Comparison of ENCODE assay signal across 1 cellular context in the genomic region with DNA sequence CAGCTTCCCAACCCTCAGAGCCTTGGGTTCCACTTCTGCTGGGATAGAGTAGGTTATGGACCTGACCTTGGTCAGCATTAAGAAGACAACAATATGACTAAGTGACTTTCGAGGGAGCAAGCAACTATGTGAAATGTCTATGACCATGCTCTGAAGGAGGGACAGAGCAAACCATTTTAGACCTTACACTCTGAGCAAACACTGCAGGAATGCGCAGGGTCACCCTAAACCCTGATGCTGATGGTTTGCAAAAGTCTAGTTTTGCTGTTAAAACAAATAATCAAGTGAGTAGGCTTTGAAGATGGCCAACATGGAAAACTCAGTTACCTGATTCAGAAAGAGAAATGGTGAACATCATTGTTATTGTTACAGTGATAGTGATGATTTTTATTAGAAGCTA.
TF ChIP-seq lines count a peak whose summit lies in the region.

No MANE protein-coding gene starts in this region.

TF ChIP-seq in HepG2, 621 proteins besides CTCF, POLR2A, EP300 and RAD21 (continued from another document and continues in another):
- TF ChIP-seq, protein P1, sequence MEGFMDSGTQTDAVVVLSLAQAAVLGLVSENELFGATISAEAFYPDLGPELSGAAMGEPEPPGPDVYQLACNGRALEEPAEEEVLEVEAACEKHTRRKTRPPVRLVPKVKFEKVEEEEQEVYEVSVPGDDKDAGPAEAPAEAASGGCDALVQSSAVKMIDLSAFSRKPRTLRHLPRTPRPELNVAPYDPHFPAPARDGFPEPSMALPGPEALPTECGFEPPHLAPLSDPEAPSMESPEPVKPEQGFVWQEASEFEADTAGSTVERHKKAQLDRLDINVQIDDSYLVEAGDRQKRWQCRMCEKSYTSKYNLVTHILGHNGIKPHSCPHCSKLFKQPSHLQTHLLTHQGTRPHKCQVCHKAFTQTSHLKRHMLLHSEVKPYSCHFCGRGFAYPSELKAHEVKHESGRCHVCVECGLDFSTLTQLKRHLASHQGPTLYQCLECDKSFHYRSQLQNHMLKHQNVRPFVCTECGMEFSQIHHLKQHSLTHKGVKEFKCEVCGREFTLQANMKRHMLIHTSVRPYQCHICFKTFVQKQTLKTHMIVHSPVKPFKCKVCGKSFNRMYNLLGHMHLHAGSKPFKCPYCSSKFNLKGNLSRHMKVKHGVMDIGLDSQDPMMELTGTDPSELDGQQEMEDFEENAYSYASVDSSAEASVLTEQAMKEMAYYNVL (CRISPR knock-in tag; IDR thresholded peaks at IDR 0.05; ENCODE audit: borderline replicate concordance), result no peak; the same call in 1 of the 2 replicates
- no peak for TF ChIP-seq XRCC5 (optimal IDR thresholded peaks at IDR 0.05; ENCODE audit: low read length)
- no peak for TF ChIP-seq ZNF746 (CRISPR knock-in tag; IDR thresholded peaks at IDR 0.05)
- TF ChIP-seq KLF12 (CRISPR knock-in tag; IDR thresholded peaks at IDR 0.05; ENCODE audit: borderline replicate concordance), result no peak
- no peak for TF ChIP-seq KDM5B (CRISPR knock-in tag; IDR thresholded peaks at IDR 0.05; ENCODE audit: borderline replicate concordance)
- TF ChIP-seq TOPORS (CRISPR knock-in tag; IDR thresholded peaks at IDR 0.05), result no peak
- TF ChIP-seq ZNF430 (CRISPR knock-in tag; IDR thresholded peaks at IDR 0.05), result no peak; the same call in 1 of the 2 replicates
- no peak for TF ChIP-seq NFKBIZ (CRISPR knock-in tag; IDR thresholded peaks at IDR 0.05)
- TF ChIP-seq KLF13 (CRISPR knock-in tag; IDR thresholded peaks at IDR 0.05), result no peak
- TF ChIP-seq, protein P2, sequence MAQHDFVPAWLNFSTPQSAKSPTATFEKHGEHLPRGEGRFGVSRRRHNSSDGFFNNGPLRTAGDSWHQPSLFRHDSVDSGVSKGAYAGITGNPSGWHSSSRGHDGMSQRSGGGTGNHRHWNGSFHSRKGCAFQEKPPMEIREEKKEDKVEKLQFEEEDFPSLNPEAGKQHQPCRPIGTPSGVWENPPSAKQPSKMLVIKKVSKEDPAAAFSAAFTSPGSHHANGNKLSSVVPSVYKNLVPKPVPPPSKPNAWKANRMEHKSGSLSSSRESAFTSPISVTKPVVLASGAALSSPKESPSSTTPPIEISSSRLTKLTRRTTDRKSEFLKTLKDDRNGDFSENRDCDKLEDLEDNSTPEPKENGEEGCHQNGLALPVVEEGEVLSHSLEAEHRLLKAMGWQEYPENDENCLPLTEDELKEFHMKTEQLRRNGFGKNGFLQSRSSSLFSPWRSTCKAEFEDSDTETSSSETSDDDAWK (CRISPR knock-in tag; IDR thresholded peaks at IDR 0.05), result no peak
- TF ChIP-seq HMG20B (CRISPR knock-in tag; conservative IDR thresholded peaks at IDR 0.05), result no peak
- TF ChIP-seq ZNF569 (CRISPR knock-in tag; IDR thresholded peaks at IDR 0.05; ENCODE audit: borderline replicate concordance), result no peak
- TF ChIP-seq ATF1 (CRISPR knock-in tag; IDR thresholded peaks at IDR 0.05), result no peak
- TF ChIP-seq, protein P3, sequence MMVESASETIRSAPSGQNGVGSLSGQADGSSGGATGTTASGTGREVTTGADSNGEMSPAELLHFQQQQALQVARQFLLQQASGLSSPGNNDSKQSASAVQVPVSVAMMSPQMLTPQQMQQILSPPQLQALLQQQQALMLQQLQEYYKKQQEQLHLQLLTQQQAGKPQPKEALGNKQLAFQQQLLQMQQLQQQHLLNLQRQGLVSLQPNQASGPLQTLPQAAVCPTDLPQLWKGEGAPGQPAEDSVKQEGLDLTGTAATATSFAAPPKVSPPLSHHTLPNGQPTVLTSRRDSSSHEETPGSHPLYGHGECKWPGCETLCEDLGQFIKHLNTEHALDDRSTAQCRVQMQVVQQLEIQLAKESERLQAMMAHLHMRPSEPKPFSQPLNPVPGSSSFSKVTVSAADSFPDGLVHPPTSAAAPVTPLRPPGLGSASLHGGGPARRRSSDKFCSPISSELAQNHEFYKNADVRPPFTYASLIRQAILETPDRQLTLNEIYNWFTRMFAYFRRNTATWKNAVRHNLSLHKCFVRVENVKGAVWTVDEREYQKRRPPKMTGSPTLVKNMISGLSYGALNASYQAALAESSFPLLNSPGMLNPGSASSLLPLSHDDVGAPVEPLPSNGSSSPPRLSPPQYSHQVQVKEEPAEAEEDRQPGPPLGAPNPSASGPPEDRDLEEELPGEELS (CRISPR knock-in tag; IDR thresholded peaks at IDR 0.05), result peak; percentile 87
- TF ChIP-seq, protein P4, sequence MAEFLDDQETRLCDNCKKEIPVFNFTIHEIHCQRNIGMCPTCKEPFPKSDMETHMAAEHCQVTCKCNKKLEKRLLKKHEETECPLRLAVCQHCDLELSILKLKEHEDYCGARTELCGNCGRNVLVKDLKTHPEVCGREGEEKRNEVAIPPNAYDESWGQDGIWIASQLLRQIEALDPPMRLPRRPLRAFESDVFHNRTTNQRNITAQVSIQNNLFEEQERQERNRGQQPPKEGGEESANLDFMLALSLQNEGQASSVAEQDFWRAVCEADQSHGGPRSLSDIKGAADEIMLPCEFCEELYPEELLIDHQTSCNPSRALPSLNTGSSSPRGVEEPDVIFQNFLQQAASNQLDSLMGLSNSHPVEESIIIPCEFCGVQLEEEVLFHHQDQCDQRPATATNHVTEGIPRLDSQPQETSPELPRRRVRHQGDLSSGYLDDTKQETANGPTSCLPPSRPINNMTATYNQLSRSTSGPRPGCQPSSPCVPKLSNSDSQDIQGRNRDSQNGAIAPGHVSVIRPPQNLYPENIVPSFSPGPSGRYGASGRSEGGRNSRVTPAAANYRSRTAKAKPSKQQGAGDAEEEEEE (CRISPR knock-in tag; IDR thresholded peaks at IDR 0.05; ENCODE audit: borderline replicate concordance), result no peak
- TF ChIP-seq CENPT (CRISPR knock-in tag; IDR thresholded peaks at IDR 0.05; ENCODE audit: low read depth), result no peak
- TF ChIP-seq PHF20 (CRISPR knock-in tag; IDR thresholded peaks at IDR 0.05), result no peak
- TF ChIP-seq U2AF1 (optimal IDR thresholded peaks at IDR 0.05; ENCODE audit: low read depth, low read length), result no peak
- TF ChIP-seq DMAP1 (CRISPR knock-in tag; IDR thresholded peaks at IDR 0.05), result no peak
- TF ChIP-seq SPEN (CRISPR knock-in tag; IDR thresholded peaks at IDR 0.05; ENCODE audit: low read depth), result no peak
- TF ChIP-seq, protein P5, sequence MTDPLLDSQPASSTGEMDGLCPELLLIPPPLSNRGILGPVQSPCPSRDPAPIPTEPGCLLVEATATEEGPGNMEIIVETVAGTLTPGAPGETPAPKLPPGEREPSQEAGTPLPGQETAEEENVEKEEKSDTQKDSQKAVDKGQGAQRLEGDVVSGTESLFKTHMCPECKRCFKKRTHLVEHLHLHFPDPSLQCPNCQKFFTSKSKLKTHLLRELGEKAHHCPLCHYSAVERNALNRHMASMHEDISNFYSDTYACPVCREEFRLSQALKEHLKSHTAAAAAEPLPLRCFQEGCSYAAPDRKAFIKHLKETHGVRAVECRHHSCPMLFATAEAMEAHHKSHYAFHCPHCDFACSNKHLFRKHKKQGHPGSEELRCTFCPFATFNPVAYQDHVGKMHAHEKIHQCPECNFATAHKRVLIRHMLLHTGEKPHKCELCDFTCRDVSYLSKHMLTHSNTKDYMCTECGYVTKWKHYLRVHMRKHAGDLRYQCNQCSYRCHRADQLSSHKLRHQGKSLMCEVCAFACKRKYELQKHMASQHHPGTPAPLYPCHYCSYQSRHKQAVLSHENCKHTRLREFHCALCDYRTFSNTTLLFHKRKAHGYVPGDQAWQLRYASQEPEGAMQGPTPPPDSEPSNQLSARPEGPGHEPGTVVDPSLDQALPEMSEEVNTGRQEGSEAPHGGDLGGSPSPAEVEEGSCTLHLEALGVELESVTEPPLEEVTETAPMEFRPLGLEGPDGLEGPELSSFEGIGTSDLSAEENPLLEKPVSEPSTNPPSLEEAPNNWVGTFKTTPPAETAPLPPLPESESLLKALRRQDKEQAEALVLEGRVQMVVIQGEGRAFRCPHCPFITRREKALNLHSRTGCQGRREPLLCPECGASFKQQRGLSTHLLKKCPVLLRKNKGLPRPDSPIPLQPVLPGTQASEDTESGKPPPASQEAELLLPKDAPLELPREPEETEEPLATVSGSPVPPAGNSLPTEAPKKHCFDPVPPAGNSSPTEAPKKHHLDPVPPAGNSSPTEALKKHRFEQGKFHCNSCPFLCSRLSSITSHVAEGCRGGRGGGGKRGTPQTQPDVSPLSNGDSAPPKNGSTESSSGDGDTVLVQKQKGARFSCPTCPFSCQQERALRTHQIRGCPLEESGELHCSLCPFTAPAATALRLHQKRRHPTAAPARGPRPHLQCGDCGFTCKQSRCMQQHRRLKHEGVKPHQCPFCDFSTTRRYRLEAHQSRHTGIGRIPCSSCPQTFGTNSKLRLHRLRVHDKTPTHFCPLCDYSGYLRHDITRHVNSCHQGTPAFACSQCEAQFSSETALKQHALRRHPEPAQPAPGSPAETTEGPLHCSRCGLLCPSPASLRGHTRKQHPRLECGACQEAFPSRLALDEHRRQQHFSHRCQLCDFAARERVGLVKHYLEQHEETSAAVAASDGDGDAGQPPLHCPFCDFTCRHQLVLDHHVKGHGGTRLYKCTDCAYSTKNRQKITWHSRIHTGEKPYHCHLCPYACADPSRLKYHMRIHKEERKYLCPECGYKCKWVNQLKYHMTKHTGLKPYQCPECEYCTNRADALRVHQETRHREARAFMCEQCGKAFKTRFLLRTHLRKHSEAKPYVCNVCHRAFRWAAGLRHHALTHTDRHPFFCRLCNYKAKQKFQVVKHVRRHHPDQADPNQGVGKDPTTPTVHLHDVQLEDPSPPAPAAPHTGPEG (CRISPR knock-in tag; IDR thresholded peaks at IDR 0.05), result no peak
- TF ChIP-seq BRCA1 (CRISPR knock-in tag; IDR thresholded peaks at IDR 0.05), result no peak
- TF ChIP-seq ZNF629 (CRISPR knock-in tag; conservative IDR thresholded peaks at IDR 0.05), result 0 out of 2 replicates have a peak, but pooled peaks have one; percentile 10
- TF ChIP-seq, protein P6, sequence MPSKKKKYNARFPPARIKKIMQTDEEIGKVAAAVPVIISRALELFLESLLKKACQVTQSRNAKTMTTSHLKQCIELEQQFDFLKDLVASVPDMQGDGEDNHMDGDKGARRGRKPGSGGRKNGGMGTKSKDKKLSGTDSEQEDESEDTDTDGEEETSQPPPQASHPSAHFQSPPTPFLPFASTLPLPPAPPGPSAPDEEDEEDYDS (CRISPR knock-in tag; IDR thresholded peaks at IDR 0.05), result peak; percentile 36; the same call in 1 of the 2 replicates
- TF ChIP-seq ZKSCAN8 (CRISPR knock-in tag; IDR thresholded peaks at IDR 0.05; ENCODE audit: borderline replicate concordance), result peak; percentile 65; the same call in 1 of the 2 replicates
- no peak for TF ChIP-seq REXO4 (CRISPR knock-in tag; IDR thresholded peaks at IDR 0.05; ENCODE audit: borderline replicate concordance)
- peak; percentile 68; the same call in 1 of the 2 replicates for TF ChIP-seq THAP11 (CRISPR knock-in tag; IDR thresholded peaks at IDR 0.05)
- TF ChIP-seq ZNF878 (CRISPR knock-in tag; IDR thresholded peaks at IDR 0.05), result no peak
- no peak for TF ChIP-seq ATF7 (IDR thresholded peaks at IDR 0.05)
- TF ChIP-seq ATF7 (CRISPR knock-in tag; IDR thresholded peaks at IDR 0.05), result no peak
- TF ChIP-seq, protein P7, sequence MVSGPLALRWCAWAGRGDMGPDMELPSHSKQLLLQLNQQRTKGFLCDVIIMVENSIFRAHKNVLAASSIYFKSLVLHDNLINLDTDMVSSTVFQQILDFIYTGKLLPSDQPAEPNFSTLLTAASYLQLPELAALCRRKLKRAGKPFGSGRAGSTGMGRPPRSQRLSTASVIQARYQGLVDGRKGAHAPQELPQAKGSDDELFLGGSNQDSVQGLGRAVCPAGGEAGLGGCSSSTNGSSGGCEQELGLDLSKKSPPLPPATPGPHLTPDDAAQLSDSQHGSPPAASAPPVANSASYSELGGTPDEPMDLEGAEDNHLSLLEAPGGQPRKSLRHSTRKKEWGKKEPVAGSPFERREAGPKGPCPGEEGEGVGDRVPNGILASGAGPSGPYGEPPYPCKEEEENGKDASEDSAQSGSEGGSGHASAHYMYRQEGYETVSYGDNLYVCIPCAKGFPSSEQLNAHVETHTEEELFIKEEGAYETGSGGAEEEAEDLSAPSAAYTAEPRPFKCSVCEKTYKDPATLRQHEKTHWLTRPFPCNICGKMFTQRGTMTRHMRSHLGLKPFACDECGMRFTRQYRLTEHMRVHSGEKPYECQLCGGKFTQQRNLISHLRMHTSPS (CRISPR knock-in tag; IDR thresholded peaks at IDR 0.05; ENCODE audit: low read depth), result no peak
- TF ChIP-seq ZNF33A (CRISPR knock-in tag; IDR thresholded peaks at IDR 0.05; ENCODE audit: borderline replicate concordance), result no peak
- TF ChIP-seq ERF (CRISPR knock-in tag; IDR thresholded peaks at IDR 0.05), result peak; percentile 60; the same call in 1 of the 2 replicates
- TF ChIP-seq ZNF775 (CRISPR knock-in tag; IDR thresholded peaks at IDR 0.05; ENCODE audit: borderline replicate concordance), result no peak
- TF ChIP-seq SOX6 (IDR thresholded peaks at IDR 0.05), result no peak
- TF ChIP-seq SOX6 (CRISPR knock-in tag; IDR thresholded peaks at IDR 0.05), result peak; percentile 75
- TF ChIP-seq ZNF749 (CRISPR knock-in tag; IDR thresholded peaks at IDR 0.05; ENCODE audit: borderline replicate concordance), result no peak
- TF ChIP-seq, protein P8, sequence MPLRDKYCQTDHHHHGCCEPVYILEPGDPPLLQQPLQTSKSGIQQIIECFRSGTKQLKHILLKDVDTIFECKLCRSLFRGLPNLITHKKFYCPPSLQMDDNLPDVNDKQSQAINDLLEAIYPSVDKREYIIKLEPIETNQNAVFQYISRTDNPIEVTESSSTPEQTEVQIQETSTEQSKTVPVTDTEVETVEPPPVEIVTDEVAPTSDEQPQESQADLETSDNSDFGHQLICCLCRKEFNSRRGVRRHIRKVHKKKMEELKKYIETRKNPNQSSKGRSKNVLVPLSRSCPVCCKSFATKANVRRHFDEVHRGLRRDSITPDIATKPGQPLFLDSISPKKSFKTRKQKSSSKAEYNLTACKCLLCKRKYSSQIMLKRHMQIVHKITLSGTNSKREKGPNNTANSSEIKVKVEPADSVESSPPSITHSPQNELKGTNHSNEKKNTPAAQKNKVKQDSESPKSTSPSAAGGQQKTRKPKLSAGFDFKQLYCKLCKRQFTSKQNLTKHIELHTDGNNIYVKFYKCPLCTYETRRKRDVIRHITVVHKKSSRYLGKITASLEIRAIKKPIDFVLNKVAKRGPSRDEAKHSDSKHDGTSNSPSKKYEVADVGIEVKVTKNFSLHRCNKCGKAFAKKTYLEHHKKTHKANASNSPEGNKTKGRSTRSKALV (CRISPR knock-in tag; IDR thresholded peaks at IDR 0.05), result 0 out of 2 replicates have a peak, but pooled peaks have one; percentile 40
- 0 out of 2 replicates have a peak, but pooled peaks have one; percentile 45 for TF ChIP-seq ZNF230 (CRISPR knock-in tag; IDR thresholded peaks at IDR 0.05)
- TF ChIP-seq ZNF331 (CRISPR knock-in tag; IDR thresholded peaks at IDR 0.05), result peak; percentile 50; the same call in 1 of the 2 replicates
- TF ChIP-seq, protein P9, sequence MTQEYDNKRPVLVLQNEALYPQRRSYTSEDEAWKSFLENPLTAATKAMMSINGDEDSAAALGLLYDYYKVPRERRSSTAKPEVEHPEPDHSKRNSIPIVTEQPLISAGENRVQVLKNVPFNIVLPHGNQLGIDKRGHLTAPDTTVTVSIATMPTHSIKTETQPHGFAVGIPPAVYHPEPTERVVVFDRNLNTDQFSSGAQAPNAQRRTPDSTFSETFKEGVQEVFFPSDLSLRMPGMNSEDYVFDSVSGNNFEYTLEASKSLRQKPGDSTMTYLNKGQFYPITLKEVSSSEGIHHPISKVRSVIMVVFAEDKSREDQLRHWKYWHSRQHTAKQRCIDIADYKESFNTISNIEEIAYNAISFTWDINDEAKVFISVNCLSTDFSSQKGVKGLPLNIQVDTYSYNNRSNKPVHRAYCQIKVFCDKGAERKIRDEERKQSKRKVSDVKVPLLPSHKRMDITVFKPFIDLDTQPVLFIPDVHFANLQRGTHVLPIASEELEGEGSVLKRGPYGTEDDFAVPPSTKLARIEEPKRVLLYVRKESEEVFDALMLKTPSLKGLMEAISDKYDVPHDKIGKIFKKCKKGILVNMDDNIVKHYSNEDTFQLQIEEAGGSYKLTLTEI (CRISPR knock-in tag; conservative IDR thresholded peaks at IDR 0.05), result no peak
- no peak for TF ChIP-seq ZNF557 (CRISPR knock-in tag; IDR thresholded peaks at IDR 0.05)
- TF ChIP-seq MED1 (CRISPR knock-in tag; IDR thresholded peaks at IDR 0.05), result peak; percentile 81
- no peak for TF ChIP-seq ZBTB21 (CRISPR knock-in tag; IDR thresholded peaks at IDR 0.05)
